3 cellular contexts compared by ENCODE assay signal in genomic region chr16:6570520-6570919, GRCh38.
"Had no signal": no experiment of that assay in that cellular context is flagged by ENCODE, and none has a peak within 500 bp of the region (broad histone marks: within the 10 kb centered on the region; RNA-seq: fewer than 3 reads in every experiment).

No MANE protein-coding gene starts in this region.

- H3K4me3 ChIP-seq: GM12878 had no signal

- DNase-seq: GDM1, GF-D8 had no signal
